Comparison of ENCODE assay signal across 20 cellular contexts in genomic region chr11:43734256-43734655, GRCh38. TPM values are rescaled to one million over a fixed set of nuclear protein-coding genes. Genes with fewer than 3 reads are reported as not detected.
A peak's percentile ranks its signal among the peaks of the same experiment; 100 is the strongest.
DNase-seq lines count a peak whose midpoint lies in the region; FAIRE-seq and TF ChIP-seq lines count a peak whose summit lies in the region.
"Had no signal": no experiment of that assay in that cellular context is flagged by ENCODE, and none has a peak within 500 bp of the region (broad histone marks: within the 10 kb centered on the region; RNA-seq: fewer than 3 reads in every experiment).

No MANE protein-coding gene starts in this region.

- no peak for FAIRE-seq in H1 (lab: Jason Lieb, UNC)
- FAIRE-seq: A549, G401.6, GM19239 had no signal

- H3K36me3 Mint-ChIP-seq in H9 (ENCODE audit: insufficient read depth in 1 of 3, low read depth in 3 of 3), result peaks cover 12 to 20% (median 14%) of the 10 kb centered on the region in 3 experiments; a peak in 6 of 7 replicates
- H3K36me3 Mint-ChIP-seq in activated naive CD4-positive, alpha-beta T cell treated with anti-CD3 and anti-CD28 coated beads, Interleukin-2, amount 10 ng/mL, durations not matched to agents 7 days and 5 days, result peaks cover 21% of the 10 kb centered on the region

- TF ChIP-seq RAD21 in H1 (IDR thresholded peaks at IDR 0.05 in 1 of 2, conservative IDR thresholded peaks at IDR 0.05 in 1 of 2; ENCODE audit: low read depth in 2 of 2, low read length in 2 of 2), result no peak

- H3K9ac ChIP-seq in H9 (ENCODE audit: extremely low read depth, insufficient read length, low read length), result no peak overlapping the region
- H3K9ac ChIP-seq in H1 (replicated peaks in 1 of 4; ENCODE audit: extremely low read depth in 1 of 4, low read depth in 3 of 4, low read length in 3 of 4), result no peak overlapping the region
- H3K9ac ChIP-seq in neuronal stem cell (ENCODE audit: low read depth, low read length, poor library complexity), result no peak overlapping the region
- H3K9ac ChIP-seq: BLaER1 treated with 17β-estradiol and CSF1 and Interleukin-3, amounts not matched to agents 10 nM and 100 nM had no signal

- H3K9me3 Mint-ChIP-seq in H9, result no peaks in the 10 kb centered on the region; a peak in 1 of 5 replicates
- peaks cover 4% of the 10 kb centered on the region for H3K9me3 Mint-ChIP-seq in activated naive CD4-positive, alpha-beta T cell treated with anti-CD3 and anti-CD28 coated beads, Interleukin-2, amount 10 ng/mL, durations not matched to agents 7 days and 5 days

- H3K4me3 ChIP-seq in H1 (ENCODE audit: extremely low read depth in 1 of 4, insufficient read depth in 2 of 4, low read depth in 3 of 4, low read length in 4 of 4) (no peak overlapping the region), neuronal stem cell (ENCODE audit: low read length in 2 of 2) (no peak overlapping the region)
- H3K4me3 ChIP-seq: A549 had no signal

- no peak for TF ChIP-seq EP300 in H1 (IDR thresholded peaks at IDR 0.05; ENCODE audit: borderline replicate concordance in 1 of 2, low read depth in 2 of 2, low read length in 2 of 2)

- no peaks in the 10 kb centered on the region for H4K20me1 ChIP-seq in H9 (ENCODE audit: control insufficient read depth, insufficient read depth, insufficient read length)
- H4K20me1 ChIP-seq in H1 (replicated peaks in 1 of 2; ENCODE audit: control insufficient read depth in 1 of 2, insufficient read depth in 2 of 2, low read length in 2 of 2), result peaks cover 3 to 7% of the 10 kb centered on the region in 2 experiments

- H3K36me3 ChIP-seq in H1 (ENCODE audit: control insufficient read depth in 2 of 4, insufficient read depth in 4 of 4, low read length in 3 of 4), result peaks cover 0 to 3% (median 0%) of the 10 kb centered on the region in 4 experiments; a peak in 1 of 8 replicates
- peaks cover 9 to 16% of the 10 kb centered on the region in 2 donors for H3K36me3 ChIP-seq in neuronal stem cell (replicated peaks in 1 of 2; ENCODE audit: control insufficient read depth in 2 of 2, insufficient read depth in 2 of 2, low read length in 2 of 2)

- POLR2A ChIA-PET in H1 (lab: Charles Lee; ENCODE audit: partially characterized antibody), result no interaction called here

- H3K18ac ChIP-seq in H9 (ENCODE audit: insufficient read length, low read depth, low read length), result no peak overlapping the region
- no peak overlapping the region for H3K18ac ChIP-seq in H1 (ENCODE audit: extremely low read depth, low read length)
- H3K18ac ChIP-seq in neuronal stem cell (ENCODE audit: low read length), result no peak overlapping the region

- H2AK5ac ChIP-seq in H9 (ENCODE audit: insufficient read length, low read length), result no peak overlapping the region
- no peak overlapping the region for H2AK5ac ChIP-seq in H1 (ENCODE audit: low read depth, low read length)
- no peak overlapping the region for H2AK5ac ChIP-seq in neuronal stem cell (ENCODE audit: low read depth, low read length)

- no peak overlapping the region for H2BK12ac ChIP-seq in H9 (ENCODE audit: insufficient read length, low read depth, low read length)
- H2BK12ac ChIP-seq in H1 (ENCODE audit: low read depth, low read length), result no peak overlapping the region
- H2BK12ac ChIP-seq in neuronal stem cell (ENCODE audit: low read length), result no peak overlapping the region

- no peak overlapping the region for H3K4me3 Mint-ChIP-seq in H9
- no peak overlapping the region for H3K4me3 Mint-ChIP-seq in activated naive CD4-positive, alpha-beta T cell treated with anti-CD3 and anti-CD28 coated beads, Interleukin-2, amount 10 ng/mL, durations not matched to agents 7 days and 5 days
- H3K4me3 Mint-ChIP-seq: B cell; CD4-positive, alpha-beta T cell; CD8-positive, alpha-beta T cell had no signal

- H3K9me3 ChIP-seq in H9 (ENCODE audit: control insufficient read depth, low read depth, low read length), result no peaks in the 10 kb centered on the region
- no peaks in the 10 kb centered on the region for H3K9me3 ChIP-seq in H1 (ENCODE audit: insufficient read depth in 2 of 2, low read depth in 1 of 2, low read length in 1 of 2)
- peaks cover 1 to 6% of the 10 kb centered on the region in 2 donors for H3K9me3 ChIP-seq in neuronal stem cell (replicated peaks in 1 of 2; ENCODE audit: control insufficient read depth in 2 of 2, insufficient read depth in 1 of 2, low read depth in 1 of 2, low read length in 2 of 2)
- H3K9me3 ChIP-seq: A549, Caco-2 had no signal

- H3K27me3 ChIP-seq in H9 (ENCODE audit: insufficient read depth, low read length) (no peaks in the 10 kb centered on the region), H1 (replicated peaks in 1 of 4; ENCODE audit: control insufficient read depth in 3 of 4, extremely low read depth in 1 of 4, insufficient read depth in 3 of 4, low read length in 3 of 4) (no peaks in the 10 kb centered on the region), neuronal stem cell (ENCODE audit: control insufficient read depth in 3 of 3, insufficient read depth in 3 of 3, low read depth in 1 of 3, low read length in 3 of 3) (no peaks in the 10 kb centered on the region)
- H3K27me3 ChIP-seq: BLaER1 treated with 17β-estradiol and CSF1 and Interleukin-3, amounts not matched to agents 10 nM and 100 nM had no signal

- H4K5ac ChIP-seq in H9 (ENCODE audit: insufficient read length, low read depth, low read length) (no peak overlapping the region), H1 (ENCODE audit: insufficient read length, low read depth, low read length) (no peak overlapping the region)

- no peaks in the 10 kb centered on the region for H3K27me3 Mint-ChIP-seq in H9 (ENCODE audit: low read depth)
- no peaks in the 10 kb centered on the region for H3K27me3 Mint-ChIP-seq in activated naive CD4-positive, alpha-beta T cell treated with anti-CD3 and anti-CD28 coated beads, Interleukin-2, amount 10 ng/mL, durations not matched to agents 7 days and 5 days
- H3K27me3 Mint-ChIP-seq: B cell; CD4-positive, alpha-beta T cell had no signal

- WGBS in H9 (ENCODE audit: extremely low coverage, insufficient read length, low lambda C conversion rate), result no CpG with 5 or more reads among the region's 12 CpGs
- WGBS in H1 (ENCODE audit: extremely low coverage in 1 of 2, insufficient coverage in 1 of 2, insufficient read length in 1 of 2, insufficient replicate concordance in 2 of 2, low coverage in 1 of 2, low lambda C conversion rate in 2 of 2, missing lambda C conversion rate in 1 of 2), 2 experiments, result 88% methylated on average over 12 of the region's 12 CpGs; no CpG with 5 or more reads in 1 of the 2 experiments
- no CpG with 5 or more reads among the region's 12 CpGs for WGBS in neuronal stem cell (ENCODE audit: extremely low coverage in 2 of 2, insufficient read length in 2 of 2, insufficient replicate concordance in 1 of 2), 2 donors

- H3K4me1 Mint-ChIP-seq in H9, result peaks cover 33 to 42% of the 10 kb centered on the region in 2 experiments
- H3K4me1 Mint-ChIP-seq in activated naive CD4-positive, alpha-beta T cell treated with anti-CD3 and anti-CD28 coated beads, Interleukin-2, amount 10 ng/mL, durations not matched to agents 7 days and 5 days, result no peaks in the 10 kb centered on the region

- H2BK120ac ChIP-seq in H9 (ENCODE audit: low read depth, low read length, poor library complexity, severe bottlenecking) (no peak overlapping the region), H1 (replicated peaks; ENCODE audit: low read depth, low read length) (no peak overlapping the region), neuronal stem cell (ENCODE audit: low read depth, low read length) (no peak overlapping the region)

- H3K23me2 ChIP-seq in H9 (ENCODE audit: insufficient read length, low read depth, low read length, poor library complexity, severe bottlenecking) (no peaks in the 10 kb centered on the region), H1 (ENCODE audit: low read depth, low read length) (no peaks in the 10 kb centered on the region)

- H3K14ac ChIP-seq in H9 (ENCODE audit: insufficient read depth, low read length) (no peak overlapping the region), H1 (ENCODE audit: insufficient read length) (no peak overlapping the region), neuronal stem cell (ENCODE audit: low read length) (no peak overlapping the region)

- H2BK20ac ChIP-seq in H9 (ENCODE audit: low read depth, low read length, poor library complexity, severe bottlenecking), result no peak overlapping the region
- no peak overlapping the region for H2BK20ac ChIP-seq in H1 (ENCODE audit: low read length)

- H3K4me2 ChIP-seq in H9 (ENCODE audit: insufficient read depth, insufficient read length, low read length) (no peak overlapping the region), H1 (ENCODE audit: insufficient read depth in 1 of 2, low read depth in 2 of 2, low read length in 2 of 2) (no peak overlapping the region), neuronal stem cell (ENCODE audit: insufficient read depth, low read length, poor library complexity, severe bottlenecking) (no peak overlapping the region)
- H3K4me2 ChIP-seq: A549 had no signal

- H3K4ac ChIP-seq in H9 (ENCODE audit: low read depth, low read length) (no peak overlapping the region), H1 (replicated peaks; ENCODE audit: insufficient read length, low read depth, low read length) (no peak overlapping the region), neuronal stem cell (ENCODE audit: low read length) (no peak overlapping the region)

- H3K4me1 ChIP-seq in H9 (ENCODE audit: insufficient read depth, low read length), result peaks cover 8% of the 10 kb centered on the region; the same call in 1 of the 2 replicates
- H3K4me1 ChIP-seq in H1 (replicated peaks in 1 of 4; ENCODE audit: control insufficient read depth in 3 of 4, insufficient read depth in 4 of 4, low read length in 3 of 4), result peaks cover 0 to 7% (median 5%) of the 10 kb centered on the region in 4 experiments; a peak in 5 of 7 replicates
- H3K4me1 ChIP-seq in neuronal stem cell (ENCODE audit: control insufficient read depth in 2 of 2, insufficient read depth in 1 of 2, low read depth in 1 of 2, low read length in 2 of 2), result peaks cover 12 to 13% of the 10 kb centered on the region in 2 donors

- H3K27ac ChIP-seq in H9 (ENCODE audit: insufficient read length, low read depth, low read length) (no peak overlapping the region), H1 (ENCODE audit: low read depth, low read length) (no peak overlapping the region), neuronal stem cell (replicated peaks; ENCODE audit: low read length) (no peak overlapping the region)
- H3K27ac ChIP-seq: 22Rv1; A549; BLaER1 treated with 17β-estradiol and CSF1 and Interleukin-3, amounts not matched to agents 10 nM and 100 nM; C4-2B had no signal

- H3T11ph ChIP-seq in H9 (ENCODE audit: low read length), result no peak overlapping the region

- no peak for TF ChIP-seq POLR2A in H1 (IDR thresholded peaks at IDR 0.05; ENCODE audit: control extremely low read depth in 1 of 2, low read depth in 2 of 2, low read length in 2 of 2)

- TF ChIP-seq CTCF in H9 (conservative IDR thresholded peaks at IDR 0.05), result no peak
- TF ChIP-seq CTCF in H1 (IDR thresholded peaks at IDR 0.05; ENCODE audit: control extremely low read depth in 1 of 3, insufficient read depth in 1 of 3, low read depth in 1 of 3, low read length in 3 of 3), result no peak

- CTCF ChIA-PET in H1 (lab: Charles Lee; ENCODE audit: partially characterized antibody), result interaction anchor here (0.5 to 1.0 kb wide), 3 partner anchors 118 to 1792 kb away, joined by 3 read pairs; no protein-coding TSS in a partner anchor
- CTCF ChIA-PET in activated naive CD4-positive, alpha-beta T cell treated with anti-CD3 and anti-CD28 coated beads, Interleukin-2, amount 10 ng/mL, durations not matched to agents 7 days and 5 days (lab: Charles Lee), result no interaction called here

- no peak overlapping the region for H3K56ac ChIP-seq in H9 (ENCODE audit: insufficient read length, low read depth, low read length)
- no peak overlapping the region for H3K56ac ChIP-seq in H1 (replicated peaks; ENCODE audit: insufficient read length, low read depth, low read length)

- H4K8ac ChIP-seq in H9 (replicated peaks; ENCODE audit: insufficient read length, low read depth, low read length) (no peak overlapping the region), H1 (ENCODE audit: extremely low read depth, insufficient read depth, low read length) (peak overlapping the region; percentile 71; the same call in 1 of the 2 replicates), neuronal stem cell (ENCODE audit: low read depth, low read length) (no peak overlapping the region)

- H4K91ac ChIP-seq in H9 (ENCODE audit: insufficient read length, low read depth, low read length) (no peak overlapping the region), H1 (replicated peaks; ENCODE audit: insufficient read length, low read length) (no peak overlapping the region), neuronal stem cell (ENCODE audit: low read depth, low read length, poor library complexity) (no peak overlapping the region)

- H2BK15ac ChIP-seq in H9 (ENCODE audit: low read depth, low read length) (no peak overlapping the region), H1 (ENCODE audit: low read length) (no peak overlapping the region), neuronal stem cell (ENCODE audit: low read length) (peak overlapping the region; percentile 17)

- H2AFZ ChIP-seq in H9 (ENCODE audit: low read length) (no peak overlapping the region), H1 (ENCODE audit: low read length) (no peak overlapping the region), neuronal stem cell (ENCODE audit: low read length) (no peak overlapping the region)

- H3K23ac ChIP-seq in H9 (ENCODE audit: insufficient read length, low read depth, low read length), result no peak overlapping the region
- no peak overlapping the region for H3K23ac ChIP-seq in H1 (ENCODE audit: insufficient read length)
- peak overlapping the region; percentile 31 for H3K23ac ChIP-seq in neuronal stem cell (ENCODE audit: low read depth, low read length, poor library complexity)

- peaks cover 24% of the 10 kb centered on the region; the same call in 1 of the 2 replicates for H3K79me2 ChIP-seq in H9 (ENCODE audit: insufficient read depth, low read length)
- peaks cover 3 to 85% of the 10 kb centered on the region in 2 experiments; a peak in 2 of 4 replicates for H3K79me2 ChIP-seq in H1 (ENCODE audit: control insufficient read depth in 1 of 2, insufficient read depth in 2 of 2, low read length in 2 of 2)

- no peak for DNase-seq in H9
- no peak for DNase-seq in H1 (ENCODE audit: low read depth in 1 of 2, low spot score in 2 of 2)
- no peak for DNase-seq in neuronal stem cell (ENCODE audit: low spot score)
- DNase-seq in hypothalamus (lab: John Stamatoyannopoulos, UW), result no peak
- no peak for DNase-seq in activated naive CD4-positive, alpha-beta T cell treated with anti-CD3 and anti-CD28 coated beads, Interleukin-2, amount 10 ng/mL, durations not matched to agents 7 days and 5 days
- no peak for DNase-seq in HUDEP-2 (lab: John Stamatoyannopoulos, UW; ENCODE audit: unreplicated experiment in 76 of 76)
- DNase-seq: AML-193; Caco-2; Calu3; CD4-positive, alpha-beta T cell; CD8-positive, alpha-beta T cell; DMS79 treated with DMSO at 0.1 percent for 48 hours; GF-D8 had no signal

- peaks cover 9% of the 10 kb centered on the region for H3K79me1 ChIP-seq in H9 (ENCODE audit: insufficient read depth, low read depth, low read length, poor library complexity, severe bottlenecking)
- peaks cover 4% of the 10 kb centered on the region for H3K79me1 ChIP-seq in H1 (ENCODE audit: low read depth, low read length)
- peaks cover 7% of the 10 kb centered on the region for H3K79me1 ChIP-seq in neuronal stem cell (ENCODE audit: low read depth, low read length)

- H2BK5ac ChIP-seq in H9 (ENCODE audit: insufficient read length, low read length), result no peak overlapping the region
- H2BK5ac ChIP-seq in H1 (ENCODE audit: low read depth, low read length), result no peak overlapping the region
- no peak overlapping the region for H2BK5ac ChIP-seq in neuronal stem cell (ENCODE audit: low read length)

- peak overlapping the region; percentile 22 to 65 (median 29); a peak in 4 of 7 replicates for H3K27ac Mint-ChIP-seq in H9
- no peak overlapping the region for H3K27ac Mint-ChIP-seq in activated naive CD4-positive, alpha-beta T cell treated with anti-CD3 and anti-CD28 coated beads, Interleukin-2, amount 10 ng/mL, durations not matched to agents 7 days and 5 days
- H3K27ac Mint-ChIP-seq: B cell; CD4-positive, alpha-beta T cell; CD8-positive, alpha-beta T cell had no signal

RNA-seq across cellular contexts. Expression of gene HSD17B12, which starts 53.7 kb away (rescaled TPM):
- 107 and 111 TPM in 2 replicates for total RNA-seq in H9 (2021)
- 117 and 121 TPM in 2 replicates for total RNA-seq in H1 (2021; fragmentation: NEBNext Ultra II Directional; extraction: Animal tissue kit (Norgen Biotek cat#: 25700))
- 44.0 and 46.0 TPM in 2 replicates for polyA plus RNA-seq in H1 (2011; rRNA removed)
- polyA plus RNA-seq in H1 (2011; cell fraction: cytosol; rRNA removed), result 40.0 TPM
- 212 TPM for polyA plus RNA-seq in H1 (2011; cell fraction: nucleus; rRNA removed)
- polyA plus RNA-seq in H1 (2012, experiment 1 of 2), result 70.5 to 96.6 TPM (median 83.1 TPM) in 4 replicates
- polyA plus RNA-seq in H1 (2012, experiment 2 of 2), result 9.0 TPM
- polyA plus RNA-seq in H1 (2013, experiment 1 of 2), result 253 TPM
- polyA plus RNA-seq in H1 (2013, experiment 2 of 2), result 257 TPM
- polyA minus RNA-seq in H1 (2011; rRNA and poly(A)+ RNA removed), result 101 and 110 TPM in 2 replicates
- 63.0 TPM for polyA minus RNA-seq in H1 (2011; cell fraction: cytosol; rRNA and poly(A)+ RNA removed)
- polyA minus RNA-seq in H1 (2011; cell fraction: nucleus; rRNA and poly(A)+ RNA removed), result 293 TPM
- 78.6 TPM for polyA plus RNA-seq in neuronal stem cell (2013, experiment 1 of 2)
- polyA plus RNA-seq in neuronal stem cell (2013, experiment 2 of 2), result 81.2 TPM
